In genomic region chr5:93587919-93588585, GRCh38 we compare ENCODE assay signal across 1 cellular context.
TF ChIP-seq lines count a peak whose summit lies in the region.

No MANE protein-coding gene starts in this region.

TF ChIP-seq in WTC11, 78 proteins besides CTCF, POLR2A, EP300 and RAD21 (continued from another document):
- TF ChIP-seq FOXP4 (CRISPR knock-in tag; IDR thresholded peaks at IDR 0.05) (no peak), PRDM15 (CRISPR knock-in tag; IDR thresholded peaks at IDR 0.05) (no peak), ZNF263 (CRISPR knock-in tag; IDR thresholded peaks at IDR 0.05; ENCODE audit: low read depth) (no peak), ZBTB43 (CRISPR knock-in tag; IDR thresholded peaks at IDR 0.05) (0 out of 2 replicates have a peak, but pooled peaks have one; percentile 71), TP53 (CRISPR knock-in tag; IDR thresholded peaks at IDR 0.05) (peak; percentile 61; the same call in 1 of the 2 replicates), ZSCAN18 (CRISPR knock-in tag; IDR thresholded peaks at IDR 0.05) (no peak), ZNF396 (CRISPR knock-in tag; IDR thresholded peaks at IDR 0.05; ENCODE audit: borderline replicate concordance) (no peak), MAX (CRISPR knock-in tag; IDR thresholded peaks at IDR 0.05) (peak; percentile 72; the same call in 1 of the 2 replicates), NR1H2 (CRISPR knock-in tag; IDR thresholded peaks at IDR 0.05) (no peak), ELF4 (CRISPR knock-in tag; IDR thresholded peaks at IDR 0.05; ENCODE audit: low read depth) (no peak), ARID4B (CRISPR knock-in tag; IDR thresholded peaks at IDR 0.05; ENCODE audit: borderline replicate concordance) (peak; percentile 55; the same call in 1 of the 2 replicates), FOXP1 (CRISPR knock-in tag; IDR thresholded peaks at IDR 0.05; ENCODE audit: borderline replicate concordance) (peak; percentile 78), CREM (CRISPR knock-in tag; IDR thresholded peaks at IDR 0.05) (0 out of 2 replicates have a peak, but pooled peaks have one; percentile 33), ATF2 (CRISPR knock-in tag; IDR thresholded peaks at IDR 0.05; ENCODE audit: borderline replicate concordance, low read depth) (peak; percentile 73; the same call in 1 of the 2 replicates)
